In the genomic region with DNA sequence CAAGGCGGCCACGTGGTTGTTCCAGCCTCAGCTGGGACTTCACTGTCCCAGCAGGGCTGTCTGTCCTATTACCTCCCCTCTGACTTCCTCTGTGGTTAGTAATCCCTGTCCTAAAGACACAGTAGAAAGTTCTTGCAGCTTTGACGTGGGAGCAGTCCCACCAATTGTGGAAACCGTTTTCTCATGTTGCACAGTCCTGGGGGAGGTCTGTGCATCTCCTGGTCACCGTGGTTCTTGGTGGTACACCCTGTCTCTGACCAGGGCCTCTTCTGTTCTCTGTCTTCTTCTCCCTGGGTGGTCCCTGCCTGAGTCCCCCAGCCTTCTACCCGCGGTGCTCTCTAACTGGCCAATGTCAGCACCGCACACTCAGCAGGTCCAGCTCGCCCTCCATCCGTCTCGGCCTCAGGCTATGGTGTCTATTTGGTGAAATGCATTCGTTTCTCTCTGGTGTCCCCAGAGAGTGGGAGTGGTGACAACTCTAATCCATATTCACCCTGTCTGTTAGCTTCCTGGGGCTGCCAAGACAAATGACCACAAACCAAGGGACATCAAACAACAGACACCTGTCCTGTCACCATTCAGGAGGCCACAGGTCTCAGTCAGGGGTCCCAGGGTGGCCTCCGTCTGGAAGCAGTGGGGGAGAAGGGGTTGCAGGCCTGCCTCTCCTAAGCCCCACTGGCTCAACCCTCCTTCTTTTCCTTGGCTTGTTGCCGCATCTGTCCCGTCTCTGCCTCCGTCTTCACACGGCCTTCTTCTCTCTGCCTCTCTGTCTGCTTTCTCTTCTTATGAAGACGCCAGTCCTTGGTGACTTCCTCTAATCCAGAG, we compare ENCODE assay signal across 9 cellular contexts.
DNase-seq lines count a peak whose midpoint lies in the region; ATAC-seq and TF ChIP-seq lines count a peak whose summit lies in the region.
"Had no signal": no experiment of that assay in that cellular context is flagged by ENCODE, and none has a peak within 500 bp of the region (broad histone marks: within the 10 kb centered on the region; RNA-seq: fewer than 3 reads in every experiment).

No MANE protein-coding gene starts in this region.

- peaks cover 4% of the 10 kb centered on the region for H3F3A ChIP-seq in smooth muscle cell (ENCODE audit: low read depth)

- ATAC-seq in IMR-90 (ENCODE audit: low read depth) (peak; percentile 40), left colon (peak; percentile 0), GM19463 (IDR thresholded peaks at IDR 0.05; ENCODE audit: unreplicated experiment) (no peak), GM21737 (IDR thresholded peaks at IDR 0.05; ENCODE audit: unreplicated experiment) (no peak), HG02970 (IDR thresholded peaks at IDR 0.05; ENCODE audit: low FRiP score, unreplicated experiment) (no peak)

- WGBS in IMR-90 (ENCODE audit: extremely low coverage in 2 of 2, insufficient read length in 1 of 2), 2 experiments = 91% methylated on average over 4 of the region's 18 CpGs; no CpG with 5 or more reads in 1 of the 2 experiments
- WGBS in smooth muscle cell (ENCODE audit: low lambda C conversion rate) = 81% methylated on average over 18 of the region's 18 CpGs

- TF ChIP-seq CTCF in IMR-90 (conservative IDR thresholded peaks at IDR 0.05; ENCODE audit: low read depth, low read length) = no peak
- TF ChIP-seq CTCF in cardiac fibroblast (IDR thresholded peaks at IDR 0.05; ENCODE audit: low read depth, low read length) = no peak
- no peak for TF ChIP-seq CTCF in smooth muscle cell (IDR thresholded peaks at IDR 0.05; ENCODE audit: borderline replicate concordance, insufficient read depth, poor library complexity, severe bottlenecking)

- no peak; the same call in 1 of the 2 replicates for TF ChIP-seq POLR2A in IMR-90 (IDR thresholded peaks at IDR 0.05; ENCODE audit: low read depth, low read length)

- H3K79me2 ChIP-seq in smooth muscle cell (ENCODE audit: low read depth) = peaks cover 11% of the 10 kb centered on the region

- H3K9me1 ChIP-seq in IMR-90 (ENCODE audit: insufficient read depth, low read length) = peaks cover 64% of the 10 kb centered on the region

- H3K4ac ChIP-seq in IMR-90 (ENCODE audit: low read depth, low read length) = peak overlapping the region; percentile 70

- H2BK15ac ChIP-seq in IMR-90 (ENCODE audit: low read depth, low read length) = peak overlapping the region; percentile 4; the same call in 1 of the 3 replicates

- peak overlapping the region; percentile 91 for H4K91ac ChIP-seq in IMR-90 (ENCODE audit: insufficient read depth, low read depth, low read length)

- H3K27me3 ChIP-seq in IMR-90 (ENCODE audit: control insufficient read depth, insufficient read depth, low read length) (no peaks in the 10 kb centered on the region), smooth muscle cell (ENCODE audit: low read depth) (no peaks in the 10 kb centered on the region)

- peak; percentile 37 for DNase-seq in IMR-90
- DNase-seq in cardiac fibroblast (ENCODE audit: low read depth in 2 of 2) = peak; percentile 21 to 56
- DNase-seq in left colon = no peak
- no peak for DNase-seq in smooth muscle cell (lab: John Stamatoyannopoulos, UW; ENCODE audit: unreplicated experiment)
- DNase-seq in NOMO-1 treated with DMSO at 0.1 percent for 48 hours (lab: John Stamatoyannopoulos, UW; ENCODE audit: unreplicated experiment) = no peak

- no peak for TF ChIP-seq RAD21 in IMR-90 (IDR thresholded peaks at IDR 0.05; ENCODE audit: low read length)

- H3K18ac ChIP-seq in IMR-90 (ENCODE audit: low read depth, low read length) = no peak overlapping the region

- dilution Hi-C loops in IMR-90 (cut with HindIII; ENCODE audit: low sequenced_read_pairs, unreplicated experiment) = no loop called here

- H2BK5ac ChIP-seq in IMR-90 (ENCODE audit: low read depth, low read length, poor library complexity, severe bottlenecking) = peak overlapping the region; percentile 45

- no peak overlapping the region for H4K5ac ChIP-seq in IMR-90 (ENCODE audit: low read depth, low read length)

- 0 out of 2 replicates have a peak overlapping the region, but pooled peaks have one; percentile 16 for H3K56ac ChIP-seq in IMR-90 (ENCODE audit: extremely low read depth, insufficient read depth, low read length)

- H3K9me3 ChIP-seq in IMR-90 (ENCODE audit: control insufficient read depth, insufficient read depth, low read length) = no peaks in the 10 kb centered on the region
- no peaks in the 10 kb centered on the region for H3K9me3 ChIP-seq in smooth muscle cell (replicated peaks; ENCODE audit: low read depth)

- POLR2A ChIA-PET in IMR-90 (lab: Charles Lee; ENCODE audit: unreplicated experiment) = no interaction called here

- H3K23ac ChIP-seq in IMR-90 (ENCODE audit: low read depth, low read length) = peak overlapping the region; percentile 42

- H2AFZ ChIP-seq in IMR-90 (replicated peaks; ENCODE audit: low read length, poor library complexity) (no peak overlapping the region), smooth muscle cell (ENCODE audit: low read depth) (no peak overlapping the region)

- no peak overlapping the region for H2AK9ac ChIP-seq in IMR-90 (replicated peaks; ENCODE audit: low read depth, low read length, poor library complexity)

- no peak overlapping the region for H3K4me3 ChIP-seq in IMR-90 (ENCODE audit: insufficient read depth, low read depth, low read length)
- H3K4me3 ChIP-seq in cardiac fibroblast (replicated peaks in 1 of 2; ENCODE audit: low read depth in 2 of 2, low read length in 2 of 2) = no peak overlapping the region
- H3K4me3 ChIP-seq in smooth muscle cell = no peak overlapping the region
- H3K4me3 ChIP-seq: K562 had no signal

- H3K36me3 ChIP-seq in IMR-90 (ENCODE audit: control insufficient read depth, insufficient read depth, low read length) = peaks cover 72% of the 10 kb centered on the region
- peaks cover 3% of the 10 kb centered on the region for H3K36me3 ChIP-seq in smooth muscle cell (ENCODE audit: low read depth)

- H3K4me2 ChIP-seq in IMR-90 (ENCODE audit: low read depth, low read length) = no peak overlapping the region
- H3K4me2 ChIP-seq in smooth muscle cell = no peak overlapping the region

- H2BK120ac ChIP-seq in IMR-90 (ENCODE audit: low read depth, low read length) = peak overlapping the region; percentile 63

- CTCF ChIA-PET in IMR-90 (lab: Yijun Ruan, JAX) = interaction anchor here (0.9 to 1.0 kb wide), 2 partner anchors 13 to 101 kb away, joined by 3 read pairs; no protein-coding TSS in a partner anchor

- peak overlapping the region; percentile 21 for H3K14ac ChIP-seq in IMR-90 (replicated peaks; ENCODE audit: low read depth, low read length)

- H3K4me1 ChIP-seq in IMR-90 (ENCODE audit: control insufficient read depth, insufficient read depth, low read length) (peaks cover 20% of the 10 kb centered on the region), smooth muscle cell (ENCODE audit: low read depth) (peaks cover 7% of the 10 kb centered on the region)

- peak overlapping the region; percentile 12 to 70; a peak in 2 of 4 replicates for H4K8ac ChIP-seq in IMR-90 (ENCODE audit: low read depth in 2 of 2, low read length in 2 of 2)

- H3K27ac ChIP-seq in IMR-90 (ENCODE audit: insufficient read depth, low read length) (peak overlapping the region; percentile 21), smooth muscle cell (ENCODE audit: low read depth) (peak overlapping the region; percentile 81)

- H2BK20ac ChIP-seq in IMR-90 (ENCODE audit: low read depth, low read length) = peak overlapping the region; percentile 45

- in situ Hi-C loops in IMR-90 (cut with MboI; ENCODE audit: low sequenced_read_pairs) = no loop called here

- BruUV-seq in IMR-90 (replicated peaks; lab: Mats Ljungman, UMichigan) = no TSS peak

- H3K79me1 ChIP-seq in IMR-90 (ENCODE audit: low read depth in 1 of 2, low read length in 2 of 2) = peaks cover 53 to 92% of the 10 kb centered on the region in 2 experiments

- H2AK5ac ChIP-seq in IMR-90 (ENCODE audit: low read depth, low read length) = peak overlapping the region; percentile 69

- intact Hi-C loops in IMR-90 (cut with micrococcal nuclease) = loop anchor here (5.0 kb wide), 1 partner anchor 499 kb away; no protein-coding TSS in a partner anchor
- intact Hi-C loops in left colon (cut with DNase I, micrococcal nuclease) = no loop called here

- H4K20me1 ChIP-seq in IMR-90 (ENCODE audit: insufficient read depth, low read length) (peaks cover 76% of the 10 kb centered on the region), smooth muscle cell (ENCODE audit: low read depth) (peaks cover 72% of the 10 kb centered on the region)

- peak overlapping the region; percentile 4; the same call in 1 of the 2 replicates for H3K9ac ChIP-seq in IMR-90 (ENCODE audit: low read depth, low read length)
- H3K9ac ChIP-seq in smooth muscle cell (ENCODE audit: low read depth) = peak overlapping the region; percentile 6

TF ChIP-seq in IMR-90, 13 proteins besides CTCF, POLR2A, EP300 and RAD21 (continues in another document):
- no peak for TF ChIP-seq CHD1 (IDR thresholded peaks at IDR 0.05; ENCODE audit: low read depth, low read length)
- no peak for TF ChIP-seq BHLHE40 (IDR thresholded peaks at IDR 0.05; ENCODE audit: low read depth, low read length)
- TF ChIP-seq MXI1 (IDR thresholded peaks at IDR 0.05; ENCODE audit: borderline replicate concordance, low read depth, low read length) = no peak
- TF ChIP-seq MAZ (IDR thresholded peaks at IDR 0.05; ENCODE audit: borderline replicate concordance, low read depth, low read length) = no peak
- no peak for TF ChIP-seq RFX5 (IDR thresholded peaks at IDR 0.05; ENCODE audit: low read depth, low read length)
- no peak for TF ChIP-seq NFE2L2 (IDR thresholded peaks at IDR 0.05; ENCODE audit: low read depth, low read length)
- no peak for TF ChIP-seq RCOR1 (IDR thresholded peaks at IDR 0.05; ENCODE audit: insufficient replicate concordance, low read length)
- TF ChIP-seq SMC3 (IDR thresholded peaks at IDR 0.05; ENCODE audit: low read depth, low read length) = no peak
- TF ChIP-seq, protein P1, sequence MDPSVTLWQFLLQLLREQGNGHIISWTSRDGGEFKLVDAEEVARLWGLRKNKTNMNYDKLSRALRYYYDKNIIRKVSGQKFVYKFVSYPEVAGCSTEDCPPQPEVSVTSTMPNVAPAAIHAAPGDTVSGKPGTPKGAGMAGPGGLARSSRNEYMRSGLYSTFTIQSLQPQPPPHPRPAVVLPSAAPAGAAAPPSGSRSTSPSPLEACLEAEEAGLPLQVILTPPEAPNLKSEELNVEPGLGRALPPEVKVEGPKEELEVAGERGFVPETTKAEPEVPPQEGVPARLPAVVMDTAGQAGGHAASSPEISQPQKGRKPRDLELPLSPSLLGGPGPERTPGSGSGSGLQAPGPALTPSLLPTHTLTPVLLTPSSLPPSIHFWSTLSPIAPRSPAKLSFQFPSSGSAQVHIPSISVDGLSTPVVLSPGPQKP (IDR thresholded peaks at IDR 0.05; ENCODE audit: borderline replicate concordance, low read depth, low read length) = no peak
- no peak for TF ChIP-seq CEBPB (IDR thresholded peaks at IDR 0.05; ENCODE audit: low read depth, low read length)
- no peak for TF ChIP-seq FOS (IDR thresholded peaks at IDR 0.05; ENCODE audit: low read depth, low read length)

Comparison
In these comparisons a context has a peak if more than half of its experiments do, and no peak if none do; other contexts are left out.
1. ATAC-seq: peak in IMR-90 (single experiment) and left colon (single experiment); none in GM19463 (single experiment), GM21737 (single experiment) and HG02970 (single experiment).
2. DNase-seq: peak in IMR-90 (single experiment) and cardiac fibroblast (2 of 2); none in left colon (0 of 2), smooth muscle cell (single experiment) and NOMO-1 treated with DMSO at 0.1 percent for 48 hours (single experiment).